9 cellular contexts compared by ENCODE assay signal in the genomic region with DNA sequence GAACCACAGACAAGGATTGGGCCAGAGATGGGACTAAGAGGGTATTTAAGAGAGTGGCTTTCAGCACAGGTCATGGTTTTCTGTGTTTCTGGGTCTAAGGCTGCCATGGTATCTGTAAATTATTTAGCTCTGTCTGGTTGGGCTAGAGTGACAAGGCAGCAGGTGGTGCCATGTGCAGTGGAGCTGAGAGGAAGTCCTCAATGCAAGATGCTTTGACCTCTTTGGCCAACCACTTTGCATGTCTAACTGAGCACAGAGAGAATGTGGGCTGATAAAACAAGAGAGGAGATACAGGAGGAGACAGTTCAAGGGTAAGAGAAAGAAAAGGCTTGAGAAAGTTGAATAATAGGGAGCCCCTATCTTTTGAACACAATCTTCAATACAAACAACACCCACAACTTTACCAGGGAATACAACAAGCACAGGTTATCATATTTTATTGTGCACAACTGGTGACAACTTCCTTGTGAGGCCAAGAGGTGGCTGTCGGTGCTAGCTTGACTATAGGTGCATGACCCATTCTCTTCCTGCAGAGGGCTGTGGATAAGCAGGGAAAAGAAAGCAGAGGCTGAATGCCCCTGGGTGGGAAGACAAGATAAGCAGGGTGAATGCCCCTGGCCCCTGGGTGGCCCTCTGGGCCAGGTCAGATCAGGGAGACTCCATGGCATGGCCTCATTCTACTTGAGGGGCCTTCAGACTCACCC. TPM values are rescaled to one million over a fixed set of nuclear protein-coding genes. Genes with fewer than 3 reads are reported as not detected.
DNase-seq lines count a peak whose midpoint lies in the region; ATAC-seq and TF ChIP-seq lines count a peak whose summit lies in the region.
"Had no signal": no experiment of that assay in that cellular context is flagged by ENCODE, and none has a peak within 500 bp of the region (broad histone marks: within the 10 kb centered on the region; RNA-seq: fewer than 3 reads in every experiment).

No MANE protein-coding gene starts in this region.

- H3K79me2 ChIP-seq in mammary epithelial cell (ENCODE audit: insufficient read depth, low read length) (no peaks in the 10 kb centered on the region), OCI-LY1 (ENCODE audit: insufficient read depth, low read length) (no peaks in the 10 kb centered on the region)

- TF ChIP-seq CTCF in MCF 10A (IDR thresholded peaks at IDR 0.05; ENCODE audit: unreplicated experiment) (no peak), mammary epithelial cell (conservative IDR thresholded peaks at IDR 0.05 in 1 of 2, IDR thresholded peaks at IDR 0.05 in 1 of 2; ENCODE audit: extremely low read depth in 1 of 2, insufficient read depth in 1 of 2, low read depth in 1 of 2, low read length in 2 of 2) (no peak), OCI-LY1 (IDR thresholded peaks at IDR 0.05; ENCODE audit: low read length) (peak; percentile 45)

- H3K9ac ChIP-seq in mammary epithelial cell (ENCODE audit: insufficient read depth, low read length) = no peak overlapping the region
- no peak overlapping the region for H3K9ac ChIP-seq in OCI-LY1 (ENCODE audit: low read length)

- no peaks in the 10 kb centered on the region for H4K20me1 ChIP-seq in mammary epithelial cell (ENCODE audit: insufficient read depth, low read length)
- H4K20me1 ChIP-seq in OCI-LY1 (ENCODE audit: insufficient read depth, low read length) = no peaks in the 10 kb centered on the region

- no peak overlapping the region for H3K27ac Mint-ChIP-seq in MCF 10A (ENCODE audit: low read depth, unreplicated experiment)
- no peak overlapping the region for H3K27ac Mint-ChIP-seq in stimulated activated memory B cell treated with anti-CD40 and anti-IgM and Interleukin-4, amounts not matched to agents 10 μg/mL and 1 μg/mL and 100 μg/mL, for 72 hours
- no peak overlapping the region for H3K27ac Mint-ChIP-seq in activated naive CD4-positive, alpha-beta T cell treated with anti-CD3 and anti-CD28 coated beads, Interleukin-2, amount 10 ng/mL, durations not matched to agents 7 days and 5 days

- 100% methylated on average over 1 of the region's 1 CpG for WGBS in mammary epithelial cell (ENCODE audit: low coverage, missing lambda C conversion rate)

- peaks cover 7% of the 10 kb centered on the region for H3K9me3 Mint-ChIP-seq in MCF 10A (ENCODE audit: unreplicated experiment)
- peaks cover 2% of the 10 kb centered on the region for H3K9me3 Mint-ChIP-seq in stimulated activated memory B cell treated with anti-CD40 and anti-IgM and Interleukin-4, amounts not matched to agents 10 μg/mL and 1 μg/mL and 100 μg/mL, for 72 hours
- peaks cover 7% of the 10 kb centered on the region for H3K9me3 Mint-ChIP-seq in activated naive CD4-positive, alpha-beta T cell treated with anti-CD3 and anti-CD28 coated beads, Interleukin-2, amount 10 ng/mL, durations not matched to agents 7 days and 5 days

- intact Hi-C loops in MCF 10A (cut with micrococcal nuclease) = no loop called here
- intact Hi-C loops in mammary epithelial cell (cut with micrococcal nuclease) = no loop called here

- POLR2A ChIA-PET in MCF 10A (lab: Yijun Ruan, JAX) = interaction anchor here (0.5 kb wide), 1 partner anchor 263 kb away, joined by 3 read pairs; no protein-coding TSS in a partner anchor

- no peak overlapping the region for H3K4me2 ChIP-seq in mammary epithelial cell (ENCODE audit: insufficient read depth, low read depth, low read length)
- H3K4me2 ChIP-seq in OCI-LY1 (ENCODE audit: low read length) = peak overlapping the region; percentile 24; the same call in 1 of the 2 replicates

- H3K4me1 ChIP-seq in mammary epithelial cell (ENCODE audit: insufficient read depth, low read length) (no peaks in the 10 kb centered on the region), OCI-LY1 (ENCODE audit: insufficient read depth, low read length, severe bottlenecking) (peaks cover 36% of the 10 kb centered on the region)

- no peaks in the 10 kb centered on the region for H3K36me3 Mint-ChIP-seq in MCF 10A (ENCODE audit: insufficient read depth, unreplicated experiment)
- peaks cover 54% of the 10 kb centered on the region for H3K36me3 Mint-ChIP-seq in stimulated activated memory B cell treated with anti-CD40 and anti-IgM and Interleukin-4, amounts not matched to agents 10 μg/mL and 1 μg/mL and 100 μg/mL, for 72 hours
- peaks cover 43% of the 10 kb centered on the region for H3K36me3 Mint-ChIP-seq in activated naive CD4-positive, alpha-beta T cell treated with anti-CD3 and anti-CD28 coated beads, Interleukin-2, amount 10 ng/mL, durations not matched to agents 7 days and 5 days

- no peaks in the 10 kb centered on the region for H3K27me3 ChIP-seq in mammary epithelial cell (ENCODE audit: insufficient read depth, low read length)
- H3K27me3 ChIP-seq in OCI-LY1 (ENCODE audit: insufficient read depth, low read length) = no peaks in the 10 kb centered on the region

- DNase-seq in MCF 10A (ENCODE audit: unreplicated experiment) (peak; percentile 20), mammary epithelial cell (no peak), MV-4-11 (lab: John Stamatoyannopoulos, UW) (no peak)
- DNase-seq in stimulated activated CD4-positive, alpha-beta T cell treated with anti-CD3 and anti-CD28 coated beads, Interleukin-12 subunit alpha, Interleukin-12 subunit beta, amount 100 ng/mL, for 4 hours = no peak
- DNase-seq in activated naive CD4-positive, alpha-beta T cell treated with anti-CD3 and anti-CD28 coated beads, Interleukin-2, amount 10 ng/mL, durations not matched to agents 7 days and 5 days = no peak
- DNase-seq: effector CD4-positive, alpha-beta T cell had no signal

- H3K27me3 Mint-ChIP-seq in MCF 10A (ENCODE audit: insufficient read depth, unreplicated experiment) = no peaks in the 10 kb centered on the region
- no peaks in the 10 kb centered on the region for H3K27me3 Mint-ChIP-seq in stimulated activated memory B cell treated with anti-CD40 and anti-IgM and Interleukin-4, amounts not matched to agents 10 μg/mL and 1 μg/mL and 100 μg/mL, for 72 hours
- H3K27me3 Mint-ChIP-seq in activated naive CD4-positive, alpha-beta T cell treated with anti-CD3 and anti-CD28 coated beads, Interleukin-2, amount 10 ng/mL, durations not matched to agents 7 days and 5 days = no peaks in the 10 kb centered on the region

- ATAC-seq in HG02870 (IDR thresholded peaks at IDR 0.05; ENCODE audit: unreplicated experiment) = peak; percentile 83
- peak; percentile 51 for ATAC-seq in stimulated activated memory B cell treated with anti-CD40 and anti-IgM and Interleukin-4, amounts not matched to agents 10 μg/mL and 1 μg/mL and 100 μg/mL, for 72 hours

- in situ Hi-C loops in mammary epithelial cell (cut with MboI; ENCODE audit: low sequenced_read_pairs in 2 of 2) = no loop called here

- no peak overlapping the region for H3K27ac ChIP-seq in mammary epithelial cell (ENCODE audit: insufficient read depth, low read depth, low read length)
- H3K27ac ChIP-seq in OCI-LY1 (ENCODE audit: low read depth, low read length, poor library complexity, severe bottlenecking) = peak overlapping the region; percentile 76

- H3K4me3 Mint-ChIP-seq in MCF 10A (ENCODE audit: unreplicated experiment) = no peak overlapping the region
- H3K4me3 Mint-ChIP-seq in stimulated activated memory B cell treated with anti-CD40 and anti-IgM and Interleukin-4, amounts not matched to agents 10 μg/mL and 1 μg/mL and 100 μg/mL, for 72 hours = no peak overlapping the region
- H3K4me3 Mint-ChIP-seq in activated naive CD4-positive, alpha-beta T cell treated with anti-CD3 and anti-CD28 coated beads, Interleukin-2, amount 10 ng/mL, durations not matched to agents 7 days and 5 days = no peak overlapping the region

- no peaks in the 10 kb centered on the region for H3F3A ChIP-seq in OCI-LY1 (ENCODE audit: insufficient read depth, low read length)

- no peaks in the 10 kb centered on the region for H3K4me1 Mint-ChIP-seq in MCF 10A (ENCODE audit: insufficient read depth, unreplicated experiment)
- peaks cover 16% of the 10 kb centered on the region for H3K4me1 Mint-ChIP-seq in stimulated activated memory B cell treated with anti-CD40 and anti-IgM and Interleukin-4, amounts not matched to agents 10 μg/mL and 1 μg/mL and 100 μg/mL, for 72 hours
- H3K4me1 Mint-ChIP-seq in activated naive CD4-positive, alpha-beta T cell treated with anti-CD3 and anti-CD28 coated beads, Interleukin-2, amount 10 ng/mL, durations not matched to agents 7 days and 5 days = peaks cover 10% of the 10 kb centered on the region

- H3K4me3 ChIP-seq in mammary epithelial cell (replicated peaks in 1 of 3; ENCODE audit: insufficient read depth in 1 of 3, low read depth in 2 of 3, low read length in 3 of 3) (no peak overlapping the region), OCI-LY1 (ENCODE audit: low read depth, low read length, poor library complexity, severe bottlenecking) (no peak overlapping the region)

- BruUV-seq in MCF 10A (replicated peaks; lab: Mats Ljungman, UMichigan) = no TSS peak
- BruUV-seq in mammary epithelial cell (replicated peaks; lab: Mats Ljungman, UMichigan) = no TSS peak

- dilution Hi-C loops in mammary epithelial cell (cut with HindIII; ENCODE audit: low sequenced_read_pairs) = no loop called here

- no peak overlapping the region for H2AFZ ChIP-seq in mammary epithelial cell (ENCODE audit: low read depth, low read length)
- no peak overlapping the region for H2AFZ ChIP-seq in OCI-LY1 (ENCODE audit: low read length)

- CTCF ChIA-PET in MCF 10A (lab: Yijun Ruan, JAX) = interaction anchor here (2.0 kb wide), 1 partner anchor 15 kb away, joined by 5 read pairs; no protein-coding TSS in a partner anchor
- CTCF ChIA-PET in mammary epithelial cell (lab: Charles Lee; ENCODE audit: low non-redundant PET) = no interaction called here
- CTCF ChIA-PET in activated naive CD4-positive, alpha-beta T cell treated with anti-CD3 and anti-CD28 coated beads, Interleukin-2, amount 10 ng/mL, durations not matched to agents 7 days and 5 days (lab: Charles Lee) = interaction anchor here (1.2 kb wide), 1 partner anchor 19 kb away, joined by 3 read pairs; no protein-coding TSS in a partner anchor

- H3K9me3 ChIP-seq in mammary epithelial cell (replicated peaks; ENCODE audit: insufficient read depth, low read length) (no peaks in the 10 kb centered on the region), OCI-LY1 (ENCODE audit: low read length) (no peaks in the 10 kb centered on the region)

- H3K9me2 ChIP-seq in OCI-LY1 (ENCODE audit: low read depth, low read length) = no peaks in the 10 kb centered on the region

- H3K36me3 ChIP-seq in mammary epithelial cell (ENCODE audit: insufficient read depth, low read length) = no peaks in the 10 kb centered on the region
- H3K36me3 ChIP-seq in OCI-LY1 (ENCODE audit: insufficient read depth, low read length) = no peaks in the 10 kb centered on the region

RNA-seq across cellular contexts. Expression of gene FLACC1, which starts 12.3 kb away (rescaled TPM):
- total RNA-seq in MCF 10A (2022) (0.74 and 1.1 TPM in 2 replicates), mammary epithelial cell (under 1 TPM; 0.33 to 0.75 TPM)
- 0.12 TPM for polyA plus RNA-seq in mammary epithelial cell
- polyA minus RNA-seq in mammary epithelial cell = not detected
